Comparison of ENCODE assay signal across 21 cellular contexts in the genomic region with DNA sequence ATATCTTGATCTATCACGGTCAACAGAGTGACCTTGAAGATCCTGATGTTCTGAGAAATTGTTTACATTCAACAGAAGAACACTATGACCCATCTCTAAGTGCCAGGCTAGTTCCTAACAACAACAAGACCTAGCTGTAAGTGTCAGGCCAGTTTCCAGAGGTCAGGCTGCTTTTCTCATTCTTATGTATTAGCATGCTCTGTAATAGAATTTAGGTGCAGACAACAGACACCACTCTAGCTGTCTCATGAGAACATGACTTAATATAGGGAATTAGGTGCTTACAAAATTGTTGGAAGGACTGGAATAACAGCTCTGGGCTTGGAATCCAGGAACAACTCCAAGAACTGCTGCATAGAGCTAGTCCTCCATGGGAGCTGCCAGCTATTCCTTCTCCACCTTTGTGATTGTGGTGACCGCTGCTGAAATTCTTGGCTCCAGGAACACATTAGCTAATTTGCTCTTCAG.
DNase-seq lines count a peak whose midpoint lies in the region; ATAC-seq, FAIRE-seq and TF ChIP-seq lines count a peak whose summit lies in the region.
"Had no signal": no experiment of that assay in that cellular context is flagged by ENCODE, and none has a peak within 500 bp of the region (broad histone marks: within the 10 kb centered on the region; RNA-seq: fewer than 3 reads in every experiment).

No MANE protein-coding gene starts in this region.

- H3K27ac ChIP-seq in fibroblast of lung (ENCODE audit: insufficient read depth, low read length) (no peak overlapping the region), pancreas (no peak overlapping the region), uterus (peak overlapping the region; percentile 33 to 38)

- WGBS in pancreas, 2 donors: 43 to 53% methylated on average over 2 of the region's 2 CpGs

- no peak for FAIRE-seq in pancreas (lab: Jason Lieb, UNC)
- FAIRE-seq: frontal cortex had no signal

- no peaks in the 10 kb centered on the region for H3K36me3 ChIP-seq in fibroblast of lung (ENCODE audit: control insufficient read depth, insufficient read depth, low read length)
- H3K36me3 ChIP-seq in pancreas: no peaks in the 10 kb centered on the region
- H3K36me3 ChIP-seq in uterus: no peaks in the 10 kb centered on the region
- H3K36me3 ChIP-seq: BE2C, ovary had no signal

- H3K79me2 ChIP-seq in fibroblast of lung (ENCODE audit: control insufficient read depth, insufficient read depth, low read length): no peaks in the 10 kb centered on the region

- no peak overlapping the region for H3K4me3 ChIP-seq in fibroblast of lung (replicated peaks in 1 of 4; ENCODE audit: control extremely low read depth in 1 of 4, insufficient read depth in 1 of 4, low read depth in 3 of 4, low read length in 4 of 4)
- H3K4me3 ChIP-seq in pancreas: no peak overlapping the region
- no peak overlapping the region for H3K4me3 ChIP-seq in uterus
- H3K4me3 ChIP-seq: ovary had no signal

- H3K4me1 ChIP-seq in fibroblast of lung (ENCODE audit: control insufficient read depth, extremely low read depth, insufficient read depth, low read length) (peaks cover 4% of the 10 kb centered on the region), pancreas (peaks cover 0 to 4% (median 0%) of the 10 kb centered on the region in 3 donors), uterus (no peaks in the 10 kb centered on the region)

- intact Hi-C loops in Right ventricle myocardium inferior (cut with DNase I): loop anchor here (5.0 kb wide), 3 partner anchors 46 to 181 kb away; no protein-coding TSS in a partner anchor
- intact Hi-C loops in cardiac septum (cut with DNase I): loop anchor here (1.0 to 5.0 kb wide), 3 partner anchors 46 to 134 kb away; no protein-coding TSS in a partner anchor
- intact Hi-C loops in pancreas (cut with DNase I): no loop called here
- intact Hi-C loops in uterus (cut with DNase I; ENCODE audit: low total_unique reads): no loop called here

- H3K27me3 ChIP-seq in fibroblast of lung (ENCODE audit: control insufficient read depth, insufficient read depth, low read length): no peaks in the 10 kb centered on the region
- no peaks in the 10 kb centered on the region for H3K27me3 ChIP-seq in pancreas
- H3K27me3 ChIP-seq in uterus: no peaks in the 10 kb centered on the region
- H3K27me3 ChIP-seq: BE2C, ovary had no signal

- TF ChIP-seq CTCF in fibroblast of lung (conservative IDR thresholded peaks at IDR 0.05 in 1 of 2, IDR thresholded peaks at IDR 0.05 in 1 of 2; ENCODE audit: low read depth in 1 of 2, low read length in 2 of 2): no peak
- TF ChIP-seq CTCF in pancreas (IDR thresholded peaks at IDR 0.05): no peak
- TF ChIP-seq CTCF in uterus (IDR thresholded peaks at IDR 0.05): no peak

- H3K9ac ChIP-seq in fibroblast of lung (ENCODE audit: insufficient read depth, low read length): no peak overlapping the region

- TF ChIP-seq POLR2A in uterus (IDR thresholded peaks at IDR 0.05): no peak

- DNase-seq in Right ventricle myocardium inferior (ENCODE audit: missing footprints) (no peak), cardiac septum (ENCODE audit: low spot score) (no peak), fibroblast of lung (ENCODE audit: low read depth in 2 of 2) (peak; percentile 45 to 70), pancreas (peak in 1 of 6 donors; percentile 23), uterus (peak in 1 of 2 donors; percentile 77), NCI-H1436 (lab: John Stamatoyannopoulos, UW) (no peak), inferior parietal cortex (ENCODE audit: extremely low spot score) (no peak)
- DNase-seq: 8988T; activated CD4-positive, alpha-beta T cell treated with anti-CD3 and anti-CD28 coated beads for 1 hour; activated CD8-positive, alpha-beta memory T cell treated with anti-CD3 and anti-CD28 coated beads for 24 hours; activated naive CD4-positive, alpha-beta T cell treated with anti-CD3 and anti-CD28 coated beads, Interleukin-2, amount 50 U/mL, for 16 hours; activated T-cell treated with anti-CD3 and anti-CD28 coated beads, Interleukin-2, amount 50 U/mL, for 48 hours; BE2C; H9; natural killer cell; NCI-H1436 treated with DMSO at 0.1 percent for 48 hours; NCI-H2171; NCI-H69 had no signal

- no peaks in the 10 kb centered on the region for H3K9me3 ChIP-seq in fibroblast of lung (ENCODE audit: control insufficient read depth, insufficient read depth, low read depth, low read length)
- no peaks in the 10 kb centered on the region for H3K9me3 ChIP-seq in pancreas
- H3K9me3 ChIP-seq in uterus: no peaks in the 10 kb centered on the region
- H3K9me3 ChIP-seq: BE2C, ovary had no signal

- H2AFZ ChIP-seq in fibroblast of lung (ENCODE audit: low read length): no peak overlapping the region

- ATAC-seq in Right ventricle myocardium inferior: peak; percentile 83
- ATAC-seq in pancreas: peak in 3 of 4 donors; percentile 22 to 73 (median 50)
- no peak for ATAC-seq in GM18519 (IDR thresholded peaks at IDR 0.05; ENCODE audit: low FRiP score, unreplicated experiment)
- ATAC-seq: natural killer cell had no signal

- H3K4me2 ChIP-seq in fibroblast of lung (ENCODE audit: extremely low read depth, insufficient read depth, low read length): no peak overlapping the region

- H4K20me1 ChIP-seq in fibroblast of lung (ENCODE audit: control insufficient read depth, extremely low read depth, insufficient read depth, low read length): no peaks in the 10 kb centered on the region

Comparison
In these comparisons a context has a peak if more than half of its experiments do, and no peak if none do; other contexts are left out.
1. DNase-seq: peak in fibroblast of lung (2 of 2); none in Right ventricle myocardium inferior (single experiment), cardiac septum (single experiment), NCI-H1436 (single experiment) and inferior parietal cortex (single experiment).
2. H3K27ac ChIP-seq: peak in uterus (2 of 2); none in fibroblast of lung (single experiment) and pancreas (0 of 4).
3. intact Hi-C loops: an anchor here in Right ventricle myocardium inferior (5.0 kb wide) and cardiac septum (1.0 to 5.0 kb wide); none called in pancreas and uterus.